In genomic region chrX:40277672-40278071, GRCh38 we compare ENCODE assay signal across 29 cellular contexts.
"Had no signal": no experiment of that assay in that cellular context is flagged by ENCODE, and none has a peak within 500 bp of the region (broad histone marks: within the 10 kb centered on the region; RNA-seq: fewer than 3 reads in every experiment).

No MANE protein-coding gene starts in this region.

- H3K9me3 Mint-ChIP-seq: natural killer cell had no signal

- H3K9ac ChIP-seq: neural progenitor cell had no signal

- H3K4me3 ChIP-seq: left lung, lower lobe of right lung, neural progenitor cell, ovary, right atrium auricular region, right lobe of liver, suprapubic skin, thoracic aorta, tibial artery, uterus had no signal

- H2AFZ ChIP-seq: neural progenitor cell had no signal

- DNase-seq: hippocampal formation; kidney glomerular epithelial cell; left colon; left lung; lower lobe of right lung; mammary epithelial cell; mesenchymal stem cell; naive B cell; natural killer cell; nephron progenitor cell; occipital lobe; ovary; right lobe of liver; stimulated activated CD4-positive, alpha-beta T cell treated with anti-CD3 and anti-CD28 coated beads, Interleukin-12 subunit alpha, Interleukin-12 subunit beta, amount 100 ng/mL, for 4 hours; stimulated activated CD4-positive, alpha-beta T cell treated with anti-CD3 and anti-CD28 coated beads, Interleukin-15, amount 100 ng/mL, for 24 hours; stimulated activated CD4-positive, alpha-beta T cell treated with anti-CD3 and anti-CD28 coated beads, Interleukin-2, amount 100 ng/mL, for 24 hours; stimulated activated CD4-positive, alpha-beta T cell treated with anti-CD3 and anti-CD28 coated beads, Interleukin-4, amount 100 ng/mL, for 1 hour; stimulated activated naive CD4-positive, alpha-beta T cell; tibial artery; uterus had no signal

- H3K36me3 ChIP-seq: left lung, lower lobe of right lung, neural progenitor cell, neutrophil, ovary, right atrium auricular region, right lobe of liver, suprapubic skin, thoracic aorta, tibial artery, uterus had no signal

- H3K27ac Mint-ChIP-seq: mesothelial cell of epicardium, naive B cell, nephron progenitor cell, neural progenitor cell, progenitor cell of endocrine pancreas had no signal

- H3K9me3 ChIP-seq: lower lobe of right lung, neutrophil, ovary, right lobe of liver, suprapubic skin, thoracic aorta, uterus had no signal

- H3K36me3 Mint-ChIP-seq: naive B cell, natural killer cell, neural progenitor cell, type B pancreatic cell had no signal

- H3K4me2 ChIP-seq: neural progenitor cell had no signal

- H3K27me3 ChIP-seq: left lung, neural progenitor cell, neutrophil, ovary, right atrium auricular region, right lobe of liver, suprapubic skin, tibial artery, uterus had no signal

- H3K4me1 ChIP-seq: left lung, lower lobe of right lung, neural progenitor cell, right atrium auricular region, right lobe of liver, suprapubic skin, uterus had no signal

- H3K27ac ChIP-seq: left lung, lower lobe of right lung, neural progenitor cell, neutrophil, ovary, right atrium auricular region, right lobe of liver, suprapubic skin, thoracic aorta, tibial artery, uterus had no signal

- ATAC-seq: left colon, left lung, lower lobe of right lung, right lobe of liver had no signal

- H3K27me3 Mint-ChIP-seq: stimulated activated naive CD8-positive, alpha-beta T cell treated with anti-CD3 and anti-CD28 coated beads, Interleukin-15, Interleukin-2, amounts not matched to agents 100 ng/mL and 50 ng/mL, for 24 hours; type B pancreatic cell had no signal

- H3K4me3 Mint-ChIP-seq: mesothelial cell of epicardium; naive B cell; nephron progenitor cell; neural progenitor cell; stimulated activated naive CD8-positive, alpha-beta T cell treated with anti-CD3 and anti-CD28 coated beads, Interleukin-15, Interleukin-2, amounts not matched to agents 100 ng/mL and 50 ng/mL, for 24 hours; type B pancreatic cell had no signal
